Comparison of ENCODE assay signal across 8 cellular contexts in the genomic region with DNA sequence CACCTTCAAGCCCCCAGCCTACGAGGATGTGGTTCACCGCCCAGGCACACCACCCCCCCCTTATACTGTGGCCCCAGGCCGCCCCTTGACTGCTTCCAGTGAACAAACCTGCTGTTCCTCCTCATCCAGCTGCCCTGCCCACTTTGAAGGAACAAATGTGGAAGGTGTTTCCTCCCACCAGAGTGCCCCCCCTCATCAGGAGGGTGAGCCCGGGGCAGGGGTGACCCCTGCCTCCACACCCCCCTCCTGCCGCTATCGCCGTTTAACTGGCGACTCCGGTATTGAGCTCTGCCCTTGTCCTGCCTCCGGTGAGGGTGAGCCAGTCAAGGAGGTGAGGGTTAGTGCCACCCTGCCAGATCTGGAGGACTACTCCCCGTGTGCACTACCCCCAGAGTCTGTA. TPM values are rescaled to one million over a fixed set of nuclear protein-coding genes. Genes with fewer than 3 reads are reported as not detected.
DNase-seq lines count a peak whose midpoint lies in the region; ATAC-seq and TF ChIP-seq lines count a peak whose summit lies in the region.
"Not testable (repeated sequence)": the region's sequence is repeated elsewhere in the genome, so short reads cannot be mapped to it uniquely, and the experiment has no call there.

No MANE protein-coding gene starts in this region.

- H2AK5ac ChIP-seq in IMR-90 (ENCODE audit: low read depth, low read length) = not testable (repeated sequence)

- TF ChIP-seq CTCF in CD4-positive, alpha-beta T cell (IDR thresholded peaks at IDR 0.05); IMR-90 (conservative IDR thresholded peaks at IDR 0.05; ENCODE audit: low read depth, low read length); WTC11 (IDR thresholded peaks at IDR 0.05); glutamatergic neuron (IDR thresholded peaks at IDR 0.05; ENCODE audit: partially characterized antibody, unreplicated experiment); natural killer cell (IDR thresholded peaks at IDR 0.05): not testable (repeated sequence)

- not testable (repeated sequence) for H3K4me2 ChIP-seq in IMR-90 (ENCODE audit: low read depth, low read length)

- peaks cover 18 to 61% of the 10 kb centered on the region in 2 experiments for H3K79me1 ChIP-seq in IMR-90 (ENCODE audit: low read depth in 1 of 2, low read length in 2 of 2)

- dilution Hi-C loops in IMR-90 (cut with HindIII; ENCODE audit: low sequenced_read_pairs, unreplicated experiment) = not testable (repeated sequence)

- not testable (repeated sequence) for H3K4ac ChIP-seq in IMR-90 (ENCODE audit: low read depth, low read length)

- TF ChIP-seq RAD21 in IMR-90 (IDR thresholded peaks at IDR 0.05; ENCODE audit: low read length) = not testable (repeated sequence)

- DNase-seq in CD4-positive, alpha-beta T cell; IMR-90; WTC11 (ENCODE audit: low spot score); activated T-cell treated with anti-CD3 and anti-CD28 coated beads, Interleukin-2, amount 50 U/mL, for 72 hours; activated naive CD8-positive, alpha-beta T cell treated with anti-CD3 and anti-CD28 coated beads, Interleukin-2, amount 50 U/mL, for 24 hours; glutamatergic neuron; natural killer cell; stimulated activated effector memory CD8-positive, alpha-beta T cell treated with anti-CD3 and anti-CD28 coated beads, Interleukin-12 subunit alpha, Interleukin-12 subunit beta, amount 100 ng/mL, for 72 hours (ENCODE audit: low spot score in 2 of 2): not testable (repeated sequence)

- H3K4me1 ChIP-seq in IMR-90 (ENCODE audit: control insufficient read depth, insufficient read depth, low read length) = peaks cover 13% of the 10 kb centered on the region

- H3K56ac ChIP-seq in IMR-90 (ENCODE audit: extremely low read depth, insufficient read depth, low read length) = not testable (repeated sequence)

- H3K9me3 ChIP-seq in CD4-positive, alpha-beta T cell (ENCODE audit: control insufficient read depth, low read length); IMR-90 (ENCODE audit: control insufficient read depth, insufficient read depth, low read length): not testable (repeated sequence)

- H2BK15ac ChIP-seq in IMR-90 (ENCODE audit: low read depth, low read length) = not testable (repeated sequence)

- not testable (repeated sequence) for H3K4me3 ChIP-seq in IMR-90 (ENCODE audit: insufficient read depth, low read depth, low read length)

- peak overlapping the region; percentile 30 for H3K4me3 Mint-ChIP-seq in CD4-positive, alpha-beta T cell
- H3K4me3 Mint-ChIP-seq in WTC11 (peak overlapping the region; percentile 96), glutamatergic neuron (ENCODE audit: unreplicated experiment) (peak overlapping the region; percentile 99), natural killer cell (peak overlapping the region; percentile 98)
- H3K4me3 Mint-ChIP-seq in activated T-cell treated with anti-CD3 and anti-CD28 coated beads, Interleukin-2, amount 50 U/mL, for 72 hours = peak overlapping the region; percentile 95 to 96
- H3K4me3 Mint-ChIP-seq in activated naive CD8-positive, alpha-beta T cell treated with anti-CD3 and anti-CD28 coated beads, Interleukin-2, amount 50 U/mL, for 24 hours = peak overlapping the region; percentile 98
- peak overlapping the region; percentile 98 for H3K4me3 Mint-ChIP-seq in stimulated activated effector memory CD8-positive, alpha-beta T cell treated with anti-CD3 and anti-CD28 coated beads, Interleukin-12 subunit alpha, Interleukin-12 subunit beta, amount 100 ng/mL, for 72 hours

- H2BK20ac ChIP-seq in IMR-90 (ENCODE audit: low read depth, low read length) = not testable (repeated sequence)

- H3K18ac ChIP-seq in IMR-90 (ENCODE audit: low read depth, low read length) = not testable (repeated sequence)

- not testable (repeated sequence) for H3K9ac ChIP-seq in IMR-90 (ENCODE audit: low read depth, low read length)

- CTCF ChIA-PET in CD4-positive, alpha-beta T cell (lab: Charles Lee); IMR-90 (lab: Yijun Ruan, JAX): not testable (repeated sequence)
- CTCF ChIA-PET in WTC11 (lab: Charles Lee) = interaction anchor here (1.9 to 2.1 kb wide), 2 partner anchors 12 to 20 kb away, joined by 9 to 18 read pairs; partner anchors contain the start of gene MRPL53

- intact Hi-C loops in CD4-positive, alpha-beta T cell (cut with DNase I, micrococcal nuclease); IMR-90 (cut with micrococcal nuclease); natural killer cell (cut with micrococcal nuclease): not testable (repeated sequence)

- in situ Hi-C loops in IMR-90 (cut with MboI; ENCODE audit: low sequenced_read_pairs) = not testable (repeated sequence)

- peaks cover 60% of the 10 kb centered on the region for H3K4me1 Mint-ChIP-seq in CD4-positive, alpha-beta T cell (ENCODE audit: low read depth)
- peaks cover 32% of the 10 kb centered on the region for H3K4me1 Mint-ChIP-seq in WTC11
- peaks cover 54% of the 10 kb centered on the region for H3K4me1 Mint-ChIP-seq in activated T-cell treated with anti-CD3 and anti-CD28 coated beads, Interleukin-2, amount 50 U/mL, for 72 hours (ENCODE audit: low read depth)
- peaks cover 60% of the 10 kb centered on the region for H3K4me1 Mint-ChIP-seq in activated naive CD8-positive, alpha-beta T cell treated with anti-CD3 and anti-CD28 coated beads, Interleukin-2, amount 50 U/mL, for 24 hours
- H3K4me1 Mint-ChIP-seq in glutamatergic neuron (ENCODE audit: low read depth, unreplicated experiment) = peaks cover 15% of the 10 kb centered on the region
- H3K4me1 Mint-ChIP-seq in natural killer cell = peaks cover 48 to 68% of the 10 kb centered on the region in 2 donors
- H3K4me1 Mint-ChIP-seq in stimulated activated effector memory CD8-positive, alpha-beta T cell treated with anti-CD3 and anti-CD28 coated beads, Interleukin-12 subunit alpha, Interleukin-12 subunit beta, amount 100 ng/mL, for 72 hours = peaks cover 65% of the 10 kb centered on the region

- POLR2A ChIA-PET in CD4-positive, alpha-beta T cell (lab: Charles Lee) = interaction anchor here (0.6 to 6.5 kb wide), 2 partner anchors 10 to 72 kb away, joined by 3 to 225 read pairs; partner anchors contain the start of gene MRPL53
- POLR2A ChIA-PET in IMR-90 (lab: Charles Lee; ENCODE audit: unreplicated experiment) = not testable (repeated sequence)
- POLR2A ChIA-PET in WTC11 (lab: Charles Lee) = interaction anchor here (2.7 kb wide), 1 partner anchor 20 kb away, joined by 29 read pairs; the partner anchor contains the start of gene RTKN

- H3K9me1 ChIP-seq in IMR-90 (ENCODE audit: insufficient read depth, low read length) = not testable (repeated sequence)

- not testable (repeated sequence) for ATAC-seq in CD4-positive, alpha-beta T cell (ENCODE audit: poor library complexity); IMR-90 (ENCODE audit: low read depth); WTC11; activated T-cell treated with anti-CD3 and anti-CD28 coated beads, Interleukin-2, amount 50 U/mL, for 72 hours (replicated peaks in 1 of 2); activated naive CD8-positive, alpha-beta T cell treated with anti-CD3 and anti-CD28 coated beads, Interleukin-2, amount 50 U/mL, for 24 hours; natural killer cell; stimulated activated effector memory CD8-positive, alpha-beta T cell treated with anti-CD3 and anti-CD28 coated beads, Interleukin-12 subunit alpha, Interleukin-12 subunit beta, amount 100 ng/mL, for 72 hours

- H3K27me3 Mint-ChIP-seq in CD4-positive, alpha-beta T cell; WTC11 (ENCODE audit: low read depth); activated T-cell treated with anti-CD3 and anti-CD28 coated beads, Interleukin-2, amount 50 U/mL, for 72 hours (ENCODE audit: low read depth); activated naive CD8-positive, alpha-beta T cell treated with anti-CD3 and anti-CD28 coated beads, Interleukin-2, amount 50 U/mL, for 24 hours; natural killer cell (ENCODE audit: low read depth in 2 of 2): not testable (repeated sequence)
- peaks cover 23% of the 10 kb centered on the region for H3K27me3 Mint-ChIP-seq in glutamatergic neuron (ENCODE audit: unreplicated experiment)

- TSS peak; percentile 79 for BruUV-seq in IMR-90 (replicated peaks; lab: Mats Ljungman, UMichigan)

- not testable (repeated sequence) for H3K9me3 Mint-ChIP-seq in CD4-positive, alpha-beta T cell; WTC11; activated T-cell treated with anti-CD3 and anti-CD28 coated beads, Interleukin-2, amount 50 U/mL, for 72 hours; activated naive CD8-positive, alpha-beta T cell treated with anti-CD3 and anti-CD28 coated beads, Interleukin-2, amount 50 U/mL, for 24 hours; natural killer cell; stimulated activated effector memory CD8-positive, alpha-beta T cell treated with anti-CD3 and anti-CD28 coated beads, Interleukin-12 subunit alpha, Interleukin-12 subunit beta, amount 100 ng/mL, for 72 hours
- peaks cover 18% of the 10 kb centered on the region for H3K9me3 Mint-ChIP-seq in glutamatergic neuron (ENCODE audit: unreplicated experiment)

- not testable (repeated sequence) for H2BK5ac ChIP-seq in IMR-90 (ENCODE audit: low read depth, low read length, poor library complexity, severe bottlenecking)

- H3K36me3 Mint-ChIP-seq in CD4-positive, alpha-beta T cell (ENCODE audit: low read depth) = peaks cover 35% of the 10 kb centered on the region
- not testable (repeated sequence) for H3K36me3 Mint-ChIP-seq in WTC11; glutamatergic neuron (ENCODE audit: unreplicated experiment); natural killer cell
- peaks cover 5 to 11% of the 10 kb centered on the region in 2 donors for H3K36me3 Mint-ChIP-seq in activated T-cell treated with anti-CD3 and anti-CD28 coated beads, Interleukin-2, amount 50 U/mL, for 72 hours (ENCODE audit: insufficient read depth in 2 of 2)
- peaks cover 23% of the 10 kb centered on the region for H3K36me3 Mint-ChIP-seq in activated naive CD8-positive, alpha-beta T cell treated with anti-CD3 and anti-CD28 coated beads, Interleukin-2, amount 50 U/mL, for 24 hours (ENCODE audit: low read depth)
- H3K36me3 Mint-ChIP-seq in stimulated activated effector memory CD8-positive, alpha-beta T cell treated with anti-CD3 and anti-CD28 coated beads, Interleukin-12 subunit alpha, Interleukin-12 subunit beta, amount 100 ng/mL, for 72 hours = peaks cover 91% of the 10 kb centered on the region

- H4K20me1 ChIP-seq in IMR-90 (ENCODE audit: insufficient read depth, low read length) = not testable (repeated sequence)

- H3K23ac ChIP-seq in IMR-90 (ENCODE audit: low read depth, low read length) = not testable (repeated sequence)

- H4K5ac ChIP-seq in IMR-90 (ENCODE audit: low read depth, low read length) = not testable (repeated sequence)

- H3K14ac ChIP-seq in IMR-90 (replicated peaks; ENCODE audit: low read depth, low read length) = not testable (repeated sequence)

- not testable (repeated sequence) for H2BK120ac ChIP-seq in IMR-90 (ENCODE audit: low read depth, low read length)

- H3K27me3 ChIP-seq in CD4-positive, alpha-beta T cell (ENCODE audit: control insufficient read depth, insufficient read depth, low read length); IMR-90 (ENCODE audit: control insufficient read depth, insufficient read depth, low read length): not testable (repeated sequence)

- H4K91ac ChIP-seq in IMR-90 (ENCODE audit: insufficient read depth, low read depth, low read length) = not testable (repeated sequence)

- whole genome bisulfite sequencing in IMR-90 (ENCODE audit: extremely low coverage in 2 of 2, insufficient read length in 1 of 2), 2 experiments = 90% methylated on average over 2 of the region's 11 CpGs; no CpG with 5 or more reads in 1 of the 2 experiments

- not testable (repeated sequence) for TF ChIP-seq POLR2A in IMR-90 (IDR thresholded peaks at IDR 0.05; ENCODE audit: low read depth, low read length)

- H3K36me3 ChIP-seq in IMR-90 (ENCODE audit: control insufficient read depth, insufficient read depth, low read length) = peaks cover 21% of the 10 kb centered on the region

- not testable (repeated sequence) for H4K8ac ChIP-seq in IMR-90 (ENCODE audit: low read depth in 2 of 2, low read length in 2 of 2)

- H2AK9ac ChIP-seq in IMR-90 (replicated peaks; ENCODE audit: low read depth, low read length, poor library complexity) = not testable (repeated sequence)

- H3K27ac Mint-ChIP-seq in CD4-positive, alpha-beta T cell; activated T-cell treated with anti-CD3 and anti-CD28 coated beads, Interleukin-2, amount 50 U/mL, for 72 hours; activated naive CD8-positive, alpha-beta T cell treated with anti-CD3 and anti-CD28 coated beads, Interleukin-2, amount 50 U/mL, for 24 hours: not testable (repeated sequence)
- H3K27ac Mint-ChIP-seq in WTC11 (peak overlapping the region; percentile 41; the same call in 1 of the 2 replicates), glutamatergic neuron (ENCODE audit: unreplicated experiment) (peak overlapping the region; percentile 43), natural killer cell (peak overlapping the region in 1 of 2 donors; percentile 99)
- peak overlapping the region; percentile 97 for H3K27ac Mint-ChIP-seq in stimulated activated effector memory CD8-positive, alpha-beta T cell treated with anti-CD3 and anti-CD28 coated beads, Interleukin-12 subunit alpha, Interleukin-12 subunit beta, amount 100 ng/mL, for 72 hours

- H2AFZ ChIP-seq in IMR-90 (replicated peaks; ENCODE audit: low read length, poor library complexity) = not testable (repeated sequence)

- H3K27ac ChIP-seq in CD4-positive, alpha-beta T cell (ENCODE audit: low read depth, low read length); IMR-90 (ENCODE audit: insufficient read depth, low read length): not testable (repeated sequence)

RNA-seq across cellular contexts. Expression of gene WBP1, which starts 2.0 kb away (rescaled TPM):
- 10 to 100 TPM; 79.1 to 80.5 TPM for total RNA-seq in CD4-positive, alpha-beta T cell
- total RNA-seq in IMR-90 (2012; rRNA removed) = 22.2 and 22.9 TPM in 2 replicates
- 78.5 and 89.3 TPM in 2 replicates for polyA plus RNA-seq in IMR-90 (2012; rRNA removed)
- 114 and 155 TPM in 2 replicates for polyA plus RNA-seq in IMR-90 (2012; cell fraction: cytosol; rRNA removed)
- polyA plus RNA-seq in IMR-90 (2012; cell fraction: nucleus; rRNA removed; ENCODE audit: low replicate concordance) = 453 and 544 TPM in 2 replicates
- 66.0 to 86.6 TPM (median 86.0 TPM) in 3 replicates for total RNA-seq in WTC11 (2021)
- total RNA-seq in activated T-cell treated with anti-CD3 and anti-CD28 coated beads, Interleukin-2, amount 50 U/mL, for 72 hours = 10 to 100 TPM; 65.0 to 87.7 TPM
- total RNA-seq in glutamatergic neuron (ENCODE audit: unreplicated experiment) = 109 TPM
- total RNA-seq in natural killer cell = 10 to 100 TPM; 65.1 to 68.3 (median 65.4) TPM

RNA-seq across cellular contexts. Expression of gene MOGS, which starts 5.0 kb away (rescaled TPM):
- total RNA-seq in CD4-positive, alpha-beta T cell = 10 to 100 TPM; 47.6 to 48.6 TPM
- total RNA-seq in IMR-90 (2012; rRNA removed) = 17.8 and 21.0 TPM in 2 replicates
- 45.9 and 48.4 TPM in 2 replicates for polyA plus RNA-seq in IMR-90 (2012; rRNA removed)
- 50.7 and 51.7 TPM in 2 replicates for polyA plus RNA-seq in IMR-90 (2012; cell fraction: cytosol; rRNA removed)
- 144 and 264 TPM in 2 replicates for polyA plus RNA-seq in IMR-90 (2012; cell fraction: nucleus; rRNA removed; ENCODE audit: low replicate concordance)
- 63.3 to 73.7 TPM (median 67.6 TPM) in 3 replicates for total RNA-seq in WTC11 (2021)
- 10 to 100 TPM; 64.7 to 65.1 TPM for total RNA-seq in activated T-cell treated with anti-CD3 and anti-CD28 coated beads, Interleukin-2, amount 50 U/mL, for 72 hours
- 50.9 TPM for total RNA-seq in glutamatergic neuron (ENCODE audit: unreplicated experiment)
- 10 to 100 TPM; 87.0 to 93.4 (median 91.5) TPM for total RNA-seq in natural killer cell

RNA-seq across cellular contexts. Expression of gene INO80B, which starts 5.3 kb away (rescaled TPM):
- 10 to 100 TPM; 41.3 to 41.8 TPM for total RNA-seq in CD4-positive, alpha-beta T cell
- total RNA-seq in IMR-90 (2012; rRNA removed) (4.5 and 5.3 TPM in 2 replicates), WTC11 (2021) (15.8 to 20.2 TPM (median 17.3 TPM) in 3 replicates), glutamatergic neuron (ENCODE audit: unreplicated experiment) (18.5 TPM), natural killer cell (10 to 100 TPM; 34.0 to 48.0 (median 37.7) TPM)
- 9.2 and 10.5 TPM in 2 replicates for polyA plus RNA-seq in IMR-90 (2012; rRNA removed)
- polyA plus RNA-seq in IMR-90 (2012; cell fraction: cytosol; rRNA removed) = 11.0 and 11.1 TPM in 2 replicates
- polyA plus RNA-seq in IMR-90 (2012; cell fraction: nucleus; rRNA removed; ENCODE audit: low replicate concordance) = 54.7 and 124 TPM in 2 replicates
- 10 to 100 TPM; 39.2 to 44.1 TPM for total RNA-seq in activated T-cell treated with anti-CD3 and anti-CD28 coated beads, Interleukin-2, amount 50 U/mL, for 72 hours

RNA-seq across cellular contexts. Expression of gene MRPL53, which starts 12.2 kb away (rescaled TPM):
- total RNA-seq in CD4-positive, alpha-beta T cell = 10 to 100 TPM; 39.5 to 44.3 TPM
- 5.2 and 6.7 TPM in 2 replicates for total RNA-seq in IMR-90 (2012; rRNA removed)
- 39.0 and 51.9 TPM in 2 replicates for polyA plus RNA-seq in IMR-90 (2012; rRNA removed)
- 41.9 and 42.8 TPM in 2 replicates for polyA plus RNA-seq in IMR-90 (2012; cell fraction: cytosol; rRNA removed)
- 47.2 and 70.9 TPM in 2 replicates for polyA plus RNA-seq in IMR-90 (2012; cell fraction: nucleus; rRNA removed; ENCODE audit: low replicate concordance)
- 52.1 to 62.6 TPM (median 55.0 TPM) in 3 replicates for total RNA-seq in WTC11 (2021)
- 10 to 100 TPM; 65.7 to 80.7 TPM for total RNA-seq in activated T-cell treated with anti-CD3 and anti-CD28 coated beads, Interleukin-2, amount 50 U/mL, for 72 hours
- 63.9 TPM for total RNA-seq in glutamatergic neuron (ENCODE audit: unreplicated experiment)
- total RNA-seq in natural killer cell = 10 to 100 TPM; 42.4 to 49.7 (median 42.4) TPM

RNA-seq across cellular contexts. Expression of gene RTKN, which starts 18.5 kb away (rescaled TPM):
- under 1 TPM; 0.20 to 0.27 TPM for total RNA-seq in CD4-positive, alpha-beta T cell
- total RNA-seq in IMR-90 (2012; rRNA removed) (9.4 and 11.1 TPM in 2 replicates), WTC11 (2021) (66.6 to 80.1 TPM (median 67.7 TPM) in 3 replicates), glutamatergic neuron (ENCODE audit: unreplicated experiment) (88.7 TPM), natural killer cell (10 to 100 TPM; 11.0 to 26.5 (median 15.1) TPM)
- polyA plus RNA-seq in IMR-90 (2012; rRNA removed) = 19.7 and 22.3 TPM in 2 replicates
- 12.9 and 13.5 TPM in 2 replicates for polyA plus RNA-seq in IMR-90 (2012; cell fraction: cytosol; rRNA removed)
- 92.0 and 105 TPM in 2 replicates for polyA plus RNA-seq in IMR-90 (2012; cell fraction: nucleus; rRNA removed; ENCODE audit: low replicate concordance)
- 1 to 10 TPM; 3.1 to 4.8 TPM for total RNA-seq in activated T-cell treated with anti-CD3 and anti-CD28 coated beads, Interleukin-2, amount 50 U/mL, for 72 hours

Comparison
In these comparisons a context has a peak if more than half of its experiments do, and no peak if none do; other contexts are left out.
1. H3K4me3 Mint-ChIP-seq: peak in every context shown above with its lines; median percentile 99 in glutamatergic neuron; 98 in activated naive CD8-positive, alpha-beta T cell treated with anti-CD3 and anti-CD28 coated beads, Interleukin-2, amount 50 U/mL, for 24 hours; 98 in natural killer cell; 98 in stimulated activated effector memory CD8-positive, alpha-beta T cell treated with anti-CD3 and anti-CD28 coated beads, Interleukin-12 subunit alpha, Interleukin-12 subunit beta, amount 100 ng/mL, for 72 hours; 96 in WTC11; 96 in activated T-cell treated with anti-CD3 and anti-CD28 coated beads, Interleukin-2, amount 50 U/mL, for 72 hours; 30 in CD4-positive, alpha-beta T cell.